In genomic region chr5:20500501-20500900, GRCh38 we compare ENCODE assay signal across 24 cellular contexts.
"Had no signal": no experiment of that assay in that cellular context is flagged by ENCODE, and none has a peak within 500 bp of the region (broad histone marks: within the 10 kb centered on the region; RNA-seq: fewer than 3 reads in every experiment).

No MANE protein-coding gene starts in this region.

- H3K36me3 ChIP-seq: neural progenitor cell, ovary, right lobe of liver, sigmoid colon, stomach, suprapubic skin, tibial artery, transverse colon, upper lobe of right lung, uterus had no signal

- DNase-seq: natural killer cell; occipital lobe; ovary; posterior cingulate gyrus; psoas muscle; right cardiac atrium; right lobe of liver; sigmoid colon; small intestine; stimulated activated CD4-positive, alpha-beta T cell treated with anti-CD3 and anti-CD28 coated beads, Interleukin-15, amount 100 ng/mL, for 24 hours; stimulated activated CD4-positive, alpha-beta T cell treated with anti-CD3 and anti-CD28 coated beads, Interleukin-2, amount 100 ng/mL, for 24 hours; stimulated activated CD4-positive, alpha-beta T cell treated with anti-CD3 and anti-CD28 coated beads, Interleukin-2, amount 100 ng/mL, for 48 hours; stimulated activated CD4-positive, alpha-beta T cell treated with anti-CD3 and anti-CD28 coated beads, Interleukin-4, amount 100 ng/mL, for 24 hours; stimulated activated naive B cell treated with anti-CD40 and anti-IgM and Interleukin-4, amounts not matched to agents 10 μg/mL and 1 μg/mL and 100 μg/mL, for 72 hours; stimulated activated naive CD4-positive, alpha-beta T cell treated with Interleukin-2 at 50 U/mL for 16 hours; stomach; testis; tibial artery; transverse colon; upper lobe of right lung; uterus had no signal

- H3K79me2 ChIP-seq: parathyroid adenoma had no signal

- H3K4me2 ChIP-seq: neural progenitor cell had no signal

- H3K9me3 ChIP-seq: ovary, psoas muscle, right lobe of liver, sigmoid colon, stomach, suprapubic skin, testis, tibial artery, transverse colon, upper lobe of right lung, uterus had no signal

- H2AFZ ChIP-seq: neural progenitor cell, parathyroid adenoma had no signal

- H3K4me3 ChIP-seq: neural progenitor cell, ovary, psoas muscle, right lobe of liver, sigmoid colon, stomach, suprapubic skin, testis, tibial artery, transverse colon, upper lobe of right lung, uterus had no signal

- H3K9ac ChIP-seq: neural progenitor cell, parathyroid adenoma had no signal

- H3K27me3 ChIP-seq: neural progenitor cell, ovary, right lobe of liver, sigmoid colon, stomach, suprapubic skin, testis, tibial artery, transverse colon, upper lobe of right lung, uterus had no signal

- H3K27ac ChIP-seq: neural progenitor cell, ovary, parathyroid adenoma, psoas muscle, right lobe of liver, sigmoid colon, stomach, suprapubic skin, testis, tibial artery, transverse colon, upper lobe of right lung, uterus had no signal
